20 cellular contexts compared by ENCODE assay signal in the genomic region with DNA sequence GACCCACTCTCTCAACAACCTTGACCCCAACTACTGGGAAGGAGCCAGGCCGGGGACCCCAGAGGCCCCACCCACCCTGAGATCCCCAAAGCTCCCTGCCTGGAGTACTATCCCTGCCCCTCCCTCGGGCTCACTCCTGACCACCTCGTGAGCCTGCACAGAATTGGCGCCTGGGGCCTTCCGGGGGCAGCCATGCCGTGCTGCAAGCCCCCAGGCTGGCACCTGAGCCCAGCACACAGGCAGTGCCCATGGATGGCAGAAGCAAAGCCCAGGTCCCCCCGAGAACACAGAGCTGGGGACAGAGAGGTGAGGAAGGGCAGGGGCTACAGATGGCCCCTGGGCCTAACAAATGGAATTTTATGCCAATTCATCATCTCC. TPM values are rescaled to one million over a fixed set of nuclear protein-coding genes. Genes with fewer than 3 reads are reported as not detected.
DNase-seq lines count a peak whose midpoint lies in the region; ATAC-seq and TF ChIP-seq lines count a peak whose summit lies in the region.
"Had no signal": no experiment of that assay in that cellular context is flagged by ENCODE, and none has a peak within 500 bp of the region (broad histone marks: within the 10 kb centered on the region; RNA-seq: fewer than 3 reads in every experiment).

No MANE protein-coding gene starts in this region.

- peaks cover 25% of the 10 kb centered on the region for H3K36me3 ChIP-seq in H7 (replicated peaks; ENCODE audit: control insufficient read depth, insufficient read depth, low read length)
- peaks cover 0 to 54% of the 10 kb centered on the region in 2 donors for H3K36me3 ChIP-seq in psoas muscle (ENCODE audit: insufficient read depth in 1 of 2, low read depth in 1 of 2)
- H3K36me3 ChIP-seq in uterus, result no peaks in the 10 kb centered on the region

- H3K9me3 ChIP-seq in psoas muscle (no peaks in the 10 kb centered on the region), uterus (no peaks in the 10 kb centered on the region)
- H3K9me3 ChIP-seq: MG63 had no signal

- H3K9me3 Mint-ChIP-seq in activated naive CD8-positive, alpha-beta T cell treated with anti-CD3 and anti-CD28 coated beads, Interleukin-2, amount 10 ng/mL, durations not matched to agents 7 days and 5 days, result no peaks in the 10 kb centered on the region
- no peaks in the 10 kb centered on the region for H3K9me3 Mint-ChIP-seq in activated naive CD8-positive, alpha-beta T cell treated with anti-CD3 and anti-CD28 coated beads for 36 hours

- POLR2A ChIA-PET in activated naive CD8-positive, alpha-beta T cell treated with anti-CD3 and anti-CD28 coated beads, Interleukin-2, amount 10 ng/mL, durations not matched to agents 7 days and 5 days (lab: Charles Lee), result interaction anchor here (3.4 to 17.4 kb wide), 4 partner anchors 8 to 31 kb away, joined by 43 to 1033 read pairs (median 206); partner anchors contain the start of genes IQCN, JUND and LSM4

- no peak for TF ChIP-seq CTCF in psoas muscle (IDR thresholded peaks at IDR 0.05)
- no peak for TF ChIP-seq CTCF in uterus (IDR thresholded peaks at IDR 0.05)

- no peak for ATAC-seq in activated naive CD8-positive, alpha-beta T cell treated with anti-CD3 and anti-CD28 coated beads, Interleukin-2, amount 10 ng/mL, durations not matched to agents 7 days and 5 days (ENCODE audit: low read depth)
- no peak for ATAC-seq in psoas muscle
- ATAC-seq: PC-3 had no signal

- H3K27ac Mint-ChIP-seq in activated naive CD8-positive, alpha-beta T cell treated with anti-CD3 and anti-CD28 coated beads, Interleukin-2, amount 10 ng/mL, durations not matched to agents 7 days and 5 days, result peak overlapping the region; percentile 51
- H3K27ac Mint-ChIP-seq in activated naive CD8-positive, alpha-beta T cell treated with anti-CD3 and anti-CD28 coated beads for 36 hours, result no peak overlapping the region

- no peak overlapping the region for H3K4me3 Mint-ChIP-seq in activated naive CD8-positive, alpha-beta T cell treated with anti-CD3 and anti-CD28 coated beads, Interleukin-2, amount 10 ng/mL, durations not matched to agents 7 days and 5 days
- H3K4me3 Mint-ChIP-seq in activated naive CD8-positive, alpha-beta T cell treated with anti-CD3 and anti-CD28 coated beads for 36 hours, result no peak overlapping the region
- H3K4me3 Mint-ChIP-seq: CD4-positive, alpha-beta memory T cell had no signal

- no peaks in the 10 kb centered on the region for H3K27me3 Mint-ChIP-seq in activated naive CD8-positive, alpha-beta T cell treated with anti-CD3 and anti-CD28 coated beads, Interleukin-2, amount 10 ng/mL, durations not matched to agents 7 days and 5 days
- no peaks in the 10 kb centered on the region for H3K27me3 Mint-ChIP-seq in activated naive CD8-positive, alpha-beta T cell treated with anti-CD3 and anti-CD28 coated beads for 36 hours
- H3K27me3 Mint-ChIP-seq: CD4-positive, alpha-beta memory T cell had no signal

- intact Hi-C loops in psoas muscle (cut with DNase I), result no loop called here
- intact Hi-C loops in uterus (cut with DNase I; ENCODE audit: low total_unique reads), result no loop called here

- no peak for TF ChIP-seq POLR2A in uterus (IDR thresholded peaks at IDR 0.05)

- 82 to 92% (median 83%) methylated on average over 7 of the region's 7 CpGs for WGBS in psoas muscle, 3 donors

- H3K27ac ChIP-seq in psoas muscle (peak overlapping the region; percentile 95), uterus (peak overlapping the region; percentile 100), caudate nucleus (ENCODE audit: low read depth, low read length) (no peak overlapping the region)
- H3K27ac ChIP-seq: KMS-11 had no signal

- peaks cover 41% of the 10 kb centered on the region for H3K4me1 ChIP-seq in psoas muscle
- peaks cover 2 to 8% of the 10 kb centered on the region in 2 donors for H3K4me1 ChIP-seq in uterus

- H3K4me3 ChIP-seq in H7 (ENCODE audit: insufficient read depth, low read depth, low read length) (no peak overlapping the region), psoas muscle (no peak overlapping the region), uterus (no peak overlapping the region)
- H3K4me3 ChIP-seq: MG63 had no signal

- peaks cover 43% of the 10 kb centered on the region for H3K36me3 Mint-ChIP-seq in activated naive CD8-positive, alpha-beta T cell treated with anti-CD3 and anti-CD28 coated beads, Interleukin-2, amount 10 ng/mL, durations not matched to agents 7 days and 5 days
- H3K36me3 Mint-ChIP-seq in activated naive CD8-positive, alpha-beta T cell treated with anti-CD3 and anti-CD28 coated beads for 36 hours, result peaks cover 49% of the 10 kb centered on the region

- DNase-seq in activated naive CD8-positive, alpha-beta T cell treated with anti-CD3 and anti-CD28 coated beads, Interleukin-2, amount 10 ng/mL, durations not matched to agents 7 days and 5 days, result peak; percentile 33
- DNase-seq in activated naive CD8-positive, alpha-beta T cell treated with anti-CD3 and anti-CD28 coated beads for 36 hours, result no peak
- DNase-seq in H7 (peak; percentile 41), psoas muscle (no peak), uterus (no peak), caudate nucleus (lab: John Stamatoyannopoulos, UW) (no peak)
- no peak for DNase-seq in effector CD8-positive, alpha-beta T cell (lab: John Stamatoyannopoulos, UW)
- DNase-seq: ACHN; CD4-positive, alpha-beta memory T cell; DND-41; GDM1; MG63; NCI-H1092 treated with DMSO at 0.1 percent for 48 hours; NCI-H1694; NCI-H2107; NCI-H226; NCI-H526 treated with DMSO at 0.1 percent for 48 hours; NK-92 treated with Interleukin-12 subunit alpha and Interleukin-12 subunit beta, amount 100 ng/mL, for 24 hours; PC-3 had no signal

- peaks cover 27% of the 10 kb centered on the region for H3K4me1 Mint-ChIP-seq in activated naive CD8-positive, alpha-beta T cell treated with anti-CD3 and anti-CD28 coated beads, Interleukin-2, amount 10 ng/mL, durations not matched to agents 7 days and 5 days
- H3K4me1 Mint-ChIP-seq in activated naive CD8-positive, alpha-beta T cell treated with anti-CD3 and anti-CD28 coated beads for 36 hours, result peaks cover 43% of the 10 kb centered on the region

- H3K27me3 ChIP-seq in H7 (ENCODE audit: control insufficient read depth, insufficient read depth, low read length) (no peaks in the 10 kb centered on the region), psoas muscle (ENCODE audit: insufficient read depth in 3 of 3, low read length in 2 of 3) (no peaks in the 10 kb centered on the region), uterus (no peaks in the 10 kb centered on the region)
- H3K27me3 ChIP-seq: MG63 had no signal

RNA-seq across cellular contexts. Expression of gene LSM4, which starts 13.9 kb away (rescaled TPM):
- 100 to 1,000 TPM; 151 to 157 TPM for total RNA-seq in activated naive CD8-positive, alpha-beta T cell treated with anti-CD3 and anti-CD28 coated beads, Interleukin-2, amount 10 ng/mL, durations not matched to agents 7 days and 5 days
- 100 to 1,000 TPM; 419 to 435 TPM for total RNA-seq in activated naive CD8-positive, alpha-beta T cell treated with anti-CD3 and anti-CD28 coated beads for 36 hours
- 787 and 838 TPM in 2 replicates for total RNA-seq in H7 (2014; rRNA removed; shearing (Covaris generic))
- total RNA-seq in psoas muscle, result 100 to 1,000 TPM in 2 of 4 donors, 10 to 100 TPM in 2; 87.9 to 136 (median 112) TPM
- polyA plus RNA-seq in psoas muscle, result 100 to 1,000 TPM; 118 to 215 (median 139) TPM
- 100 to 1,000 TPM in 1 of 4 donors, 10 to 100 TPM in 2, 1 to 10 TPM in 1; 8.8 to 120 (median 64.2) TPM for total RNA-seq in uterus

RNA-seq across cellular contexts. Expression of gene JUND, which starts 27.5 kb away (rescaled TPM):
- total RNA-seq in activated naive CD8-positive, alpha-beta T cell treated with anti-CD3 and anti-CD28 coated beads, Interleukin-2, amount 10 ng/mL, durations not matched to agents 7 days and 5 days, result 100 to 1,000 TPM; 366 to 394 TPM
- 100 to 1,000 TPM; 379 to 398 TPM for total RNA-seq in activated naive CD8-positive, alpha-beta T cell treated with anti-CD3 and anti-CD28 coated beads for 36 hours
- 173 and 181 TPM in 2 replicates for total RNA-seq in H7 (2014; rRNA removed; shearing (Covaris generic))
- 10 to 100 TPM; 68.0 to 77.1 (median 72.1) TPM for total RNA-seq in psoas muscle
- polyA plus RNA-seq in psoas muscle, result 10 to 100 TPM; 22.7 to 40.3 (median 38.9) TPM
- 100 to 1,000 TPM; 152 to 386 (median 290) TPM for total RNA-seq in uterus

RNA-seq across cellular contexts. Expression of gene PGPEP1, which starts 31.5 kb away (rescaled TPM):
- total RNA-seq in activated naive CD8-positive, alpha-beta T cell treated with anti-CD3 and anti-CD28 coated beads, Interleukin-2, amount 10 ng/mL, durations not matched to agents 7 days and 5 days, result 10 to 100 TPM; 41.3 to 45.7 TPM
- total RNA-seq in activated naive CD8-positive, alpha-beta T cell treated with anti-CD3 and anti-CD28 coated beads for 36 hours, result 10 to 100 TPM; 15.7 to 17.8 TPM
- total RNA-seq in H7 (2014; rRNA removed; shearing (Covaris generic)), result 11.5 and 13.6 TPM in 2 replicates
- total RNA-seq in psoas muscle (10 to 100 TPM; 18.3 to 47.8 (median 31.7) TPM), uterus (10 to 100 TPM; 21.2 to 67.9 (median 38.1) TPM)
- polyA plus RNA-seq in psoas muscle, result 10 to 100 TPM in 1 of 3 donors, 1 to 10 TPM in 2; 8.0 to 13.8 (median 9.1) TPM

RNA-seq across cellular contexts. Expression of gene IQCN, which starts 34.7 kb away (rescaled TPM):
- 1 to 10 TPM; 5.0 to 5.2 TPM for total RNA-seq in activated naive CD8-positive, alpha-beta T cell treated with anti-CD3 and anti-CD28 coated beads, Interleukin-2, amount 10 ng/mL, durations not matched to agents 7 days and 5 days
- total RNA-seq in activated naive CD8-positive, alpha-beta T cell treated with anti-CD3 and anti-CD28 coated beads for 36 hours, result under 1 TPM; 0.29 to 0.32 TPM
- 0.55 and 0.76 TPM in 2 replicates for total RNA-seq in H7 (2014; rRNA removed; shearing (Covaris generic))
- total RNA-seq in psoas muscle, result 1 to 10 TPM in 1 of 4 donors, under 1 TPM in 3; 0.32 to 1.5 (median 0.43) TPM
- polyA plus RNA-seq in psoas muscle, result under 1 TPM; 0.12 to 0.57 (median 0.17) TPM
- 10 to 100 TPM in 1 of 4 donors, 1 to 10 TPM in 3; 1.0 to 41.1 (median 3.0) TPM for total RNA-seq in uterus

Comparison
In these comparisons a context has a peak if more than half of its experiments do, and no peak if none do; other contexts are left out.
1. DNase-seq: peak in activated naive CD8-positive, alpha-beta T cell treated with anti-CD3 and anti-CD28 coated beads, Interleukin-2, amount 10 ng/mL, durations not matched to agents 7 days and 5 days (single experiment) and H7 (single experiment); none in activated naive CD8-positive, alpha-beta T cell treated with anti-CD3 and anti-CD28 coated beads for 36 hours (single experiment), psoas muscle (0 of 2), uterus (0 of 2), effector CD8-positive, alpha-beta T cell (single experiment) and caudate nucleus (0 of 61).